Comparison of ENCODE assay signal across 9 cellular contexts in the genomic region with DNA sequence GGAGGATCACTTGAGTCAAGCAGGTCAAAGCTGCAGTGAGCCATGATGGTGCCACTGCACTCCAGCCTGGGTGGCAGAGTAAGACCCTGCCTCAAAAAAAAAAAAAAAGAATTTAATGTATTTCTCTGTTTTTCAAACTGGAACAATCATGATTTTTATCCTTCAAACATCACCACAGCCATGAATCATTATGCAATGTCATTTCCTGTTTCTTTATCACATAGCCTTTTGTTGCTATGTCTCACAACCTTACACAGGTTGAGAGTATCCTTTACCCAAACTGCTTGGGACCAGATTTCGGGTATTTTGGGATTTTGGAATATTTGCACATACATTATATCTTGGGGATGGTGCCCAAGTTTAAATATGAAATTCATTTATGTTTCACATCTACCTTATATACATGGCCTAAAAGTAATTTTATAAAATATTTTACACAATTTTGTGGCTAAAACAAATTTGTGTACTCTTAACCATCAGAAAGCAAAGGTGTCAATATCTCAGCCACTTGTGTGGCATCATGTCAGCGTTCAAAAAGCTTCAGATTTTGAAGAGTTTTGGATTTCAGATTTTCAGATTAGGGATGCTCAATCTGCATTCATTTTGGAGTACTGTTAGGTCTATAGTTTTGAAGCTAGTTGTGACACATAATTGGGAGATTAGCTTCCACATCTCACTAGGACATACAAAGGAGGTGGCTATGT. TPM values are rescaled to one million over a fixed set of nuclear protein-coding genes. Genes with fewer than 3 reads are reported as not detected.
DNase-seq lines count a peak whose midpoint lies in the region; ATAC-seq and TF ChIP-seq lines count a peak whose summit lies in the region.
"Had no signal": no experiment of that assay in that cellular context is flagged by ENCODE, and none has a peak within 500 bp of the region (broad histone marks: within the 10 kb centered on the region; RNA-seq: fewer than 3 reads in every experiment).

No MANE protein-coding gene starts in this region.

- no peak overlapping the region for H4K5ac ChIP-seq in IMR-90 (ENCODE audit: low read depth, low read length)

- no peak overlapping the region for H2BK120ac ChIP-seq in IMR-90 (ENCODE audit: low read depth, low read length)

- no peak overlapping the region for H2BK20ac ChIP-seq in IMR-90 (ENCODE audit: low read depth, low read length)

- H3K4ac ChIP-seq in IMR-90 (ENCODE audit: low read depth, low read length): no peak overlapping the region

- dilution Hi-C loops in IMR-90 (cut with HindIII; ENCODE audit: low sequenced_read_pairs, unreplicated experiment): no loop called here

- H3K9me3 ChIP-seq in IMR-90 (ENCODE audit: control insufficient read depth, insufficient read depth, low read length) (no peaks in the 10 kb centered on the region), mucosa of descending colon (no peaks in the 10 kb centered on the region)
- H3K9me3 ChIP-seq: esophagus muscularis mucosa had no signal

- H3K36me3 Mint-ChIP-seq in activated CD8-positive, alpha-beta T cell treated with anti-CD3 and anti-CD28 coated beads for 36 hours (ENCODE audit: low read depth): peaks cover 17% of the 10 kb centered on the region
- H3K36me3 Mint-ChIP-seq in WTC11: no peaks in the 10 kb centered on the region

- H4K8ac ChIP-seq in IMR-90 (ENCODE audit: low read depth in 2 of 2, low read length in 2 of 2): 0 out of 4 replicates have a peak overlapping the region, but pooled peaks of 1 of the 2 experiments have one; percentile 37

- no peak overlapping the region for H2AFZ ChIP-seq in IMR-90 (replicated peaks; ENCODE audit: low read length, poor library complexity)

- POLR2A ChIA-PET in IMR-90 (lab: Charles Lee; ENCODE audit: unreplicated experiment): no interaction called here
- POLR2A ChIA-PET in activated CD8-positive, alpha-beta T cell treated with anti-CD3 and anti-CD28 coated beads for 36 hours (lab: Charles Lee): interaction anchor here (0.9 to 2.0 kb wide), 3 partner anchors 8 to 111 kb away, joined by 4 to 7 read pairs (median 6); partner anchors contain the start of gene NT5C3A
- POLR2A ChIA-PET in WTC11 (lab: Charles Lee): no interaction called here

- CTCF ChIA-PET in IMR-90 (lab: Yijun Ruan, JAX) (interaction anchor here (1.2 to 1.3 kb wide), 2 partner anchors 54 to 208 kb away, joined by 4 to 5 read pairs; no protein-coding TSS in a partner anchor), WTC11 (lab: Charles Lee) (interaction anchor here (1.4 kb wide), 1 partner anchor 55 kb away, joined by 3 read pairs; the partner anchor contains the start of gene RP9)
- CTCF ChIA-PET in activated CD8-positive, alpha-beta T cell treated with anti-CD3 and anti-CD28 coated beads for 36 hours (lab: Charles Lee): interaction anchor here (0.9 to 3.1 kb wide), 8 partner anchors 7 to 254 kb away, joined by 3 to 20 read pairs (median 3); partner anchors contain the start of genes NT5C3A and RP9

- H4K91ac ChIP-seq in IMR-90 (ENCODE audit: insufficient read depth, low read depth, low read length): peak overlapping the region; percentile 9; the same call in 1 of the 2 replicates

- H3K27ac Mint-ChIP-seq in activated CD8-positive, alpha-beta T cell treated with anti-CD3 and anti-CD28 coated beads for 36 hours: peak overlapping the region; percentile 77
- H3K27ac Mint-ChIP-seq in WTC11: no peak overlapping the region

- H2BK5ac ChIP-seq in IMR-90 (ENCODE audit: low read depth, low read length, poor library complexity, severe bottlenecking): peak overlapping the region; percentile 48

- H3K36me3 ChIP-seq in IMR-90 (ENCODE audit: control insufficient read depth, insufficient read depth, low read length) (no peaks in the 10 kb centered on the region), mucosa of descending colon (ENCODE audit: low read depth) (no peaks in the 10 kb centered on the region)
- H3K36me3 ChIP-seq: esophagus muscularis mucosa had no signal

- H3K9me3 Mint-ChIP-seq in activated CD8-positive, alpha-beta T cell treated with anti-CD3 and anti-CD28 coated beads for 36 hours: no peaks in the 10 kb centered on the region
- H3K9me3 Mint-ChIP-seq in WTC11: no peaks in the 10 kb centered on the region

- no peak overlapping the region for H3K9ac ChIP-seq in IMR-90 (ENCODE audit: low read depth, low read length)

- no peak for TF ChIP-seq POLR2A in IMR-90 (IDR thresholded peaks at IDR 0.05; ENCODE audit: low read depth, low read length)

- intact Hi-C loops in IMR-90 (cut with micrococcal nuclease): loop anchor here (5.0 kb wide), 1 partner anchor 112 kb away; no protein-coding TSS in a partner anchor
- intact Hi-C loops in activated CD8-positive, alpha-beta T cell treated with anti-CD3 and anti-CD28 coated beads for 36 hours (cut with micrococcal nuclease): no loop called here
- intact Hi-C loops in mucosa of descending colon (cut with DNase I, micrococcal nuclease): no loop called here

- TF ChIP-seq RAD21 in IMR-90 (IDR thresholded peaks at IDR 0.05; ENCODE audit: low read length): no peak

- H3K4me1 ChIP-seq in IMR-90 (ENCODE audit: control insufficient read depth, insufficient read depth, low read length) (peaks cover 4% of the 10 kb centered on the region; the same call in 1 of the 2 replicates), mucosa of descending colon (ENCODE audit: low read depth) (peaks cover 18% of the 10 kb centered on the region)

- H3K79me1 ChIP-seq in IMR-90 (ENCODE audit: low read depth in 1 of 2, low read length in 2 of 2): peaks cover 15 to 56% of the 10 kb centered on the region in 2 experiments; a peak in 3 of 4 replicates

- no peak overlapping the region for H3K56ac ChIP-seq in IMR-90 (ENCODE audit: extremely low read depth, insufficient read depth, low read length)

- no peak overlapping the region for H3K14ac ChIP-seq in IMR-90 (replicated peaks; ENCODE audit: low read depth, low read length)

- no peaks in the 10 kb centered on the region for H3K27me3 Mint-ChIP-seq in activated CD8-positive, alpha-beta T cell treated with anti-CD3 and anti-CD28 coated beads for 36 hours
- no peaks in the 10 kb centered on the region for H3K27me3 Mint-ChIP-seq in WTC11 (ENCODE audit: low read depth)

- no peak overlapping the region for H3K27ac ChIP-seq in IMR-90 (ENCODE audit: insufficient read depth, low read length)
- H3K27ac ChIP-seq: esophagus muscularis mucosa had no signal

- H3K23ac ChIP-seq in IMR-90 (ENCODE audit: low read depth, low read length): no peak overlapping the region

- no peak overlapping the region for H2AK5ac ChIP-seq in IMR-90 (ENCODE audit: low read depth, low read length)

- no peak for TF ChIP-seq CTCF in IMR-90 (conservative IDR thresholded peaks at IDR 0.05; ENCODE audit: low read depth, low read length)
- no peak for TF ChIP-seq CTCF in activated CD8-positive, alpha-beta T cell treated with anti-CD3 and anti-CD28 coated beads for 36 hours (IDR thresholded peaks at IDR 0.05)
- TF ChIP-seq CTCF in mucosa of descending colon (IDR thresholded peaks at IDR 0.05): no peak
- TF ChIP-seq CTCF in WTC11 (IDR thresholded peaks at IDR 0.05): no peak

- no peak overlapping the region for H2BK15ac ChIP-seq in IMR-90 (ENCODE audit: low read depth, low read length)

- WGBS in IMR-90 (ENCODE audit: extremely low coverage in 2 of 2, insufficient read length in 1 of 2), 2 experiments: no CpG with 5 or more reads among the region's 2 CpGs

- H3K4me3 Mint-ChIP-seq in activated CD8-positive, alpha-beta T cell treated with anti-CD3 and anti-CD28 coated beads for 36 hours: no peak overlapping the region
- no peak overlapping the region for H3K4me3 Mint-ChIP-seq in WTC11

- no peak overlapping the region; the same call in 1 of the 2 replicates for H3K18ac ChIP-seq in IMR-90 (ENCODE audit: low read depth, low read length)

- no TSS peak for BruUV-seq in IMR-90 (replicated peaks; lab: Mats Ljungman, UMichigan)

- no peak overlapping the region for H3K4me3 ChIP-seq in IMR-90 (ENCODE audit: insufficient read depth, low read depth, low read length)
- no peak overlapping the region for H3K4me3 ChIP-seq in mucosa of descending colon
- H3K4me3 ChIP-seq: esophagus muscularis mucosa had no signal

- peaks cover 56% of the 10 kb centered on the region for H3K4me1 Mint-ChIP-seq in activated CD8-positive, alpha-beta T cell treated with anti-CD3 and anti-CD28 coated beads for 36 hours (ENCODE audit: low read depth)
- 0 out of 2 replicates have a peak, but pooled peaks cover 4% of the 10 kb centered on the region for H3K4me1 Mint-ChIP-seq in WTC11

- no peak overlapping the region for H2AK9ac ChIP-seq in IMR-90 (replicated peaks; ENCODE audit: low read depth, low read length, poor library complexity)

- no peak overlapping the region for H3K4me2 ChIP-seq in IMR-90 (ENCODE audit: low read depth, low read length)

- H3K9me1 ChIP-seq in IMR-90 (ENCODE audit: insufficient read depth, low read length): no peaks in the 10 kb centered on the region

- H4K20me1 ChIP-seq in IMR-90 (ENCODE audit: insufficient read depth, low read length): peaks cover 6% of the 10 kb centered on the region; the same call in 1 of the 2 replicates

- peak; percentile 58 for DNase-seq in GF-D8 (lab: John Stamatoyannopoulos, UW)
- DNase-seq in IMR-90: peak; percentile 39
- no peak for DNase-seq in activated CD8-positive, alpha-beta T cell treated with anti-CD3 and anti-CD28 coated beads for 36 hours
- no peak for DNase-seq in mucosa of descending colon
- no peak for DNase-seq in HuH-7.5 (ENCODE audit: low spot score)
- DNase-seq in HuH-7 (ENCODE audit: low spot score): no peak
- DNase-seq in NCI-H2107 treated with DMSO at 0.1 percent for 48 hours (lab: John Stamatoyannopoulos, UW; ENCODE audit: unreplicated experiment): no peak
- DNase-seq in WTC11 (ENCODE audit: low spot score): no peak

- no peaks in the 10 kb centered on the region for H3K27me3 ChIP-seq in IMR-90 (ENCODE audit: control insufficient read depth, insufficient read depth, low read length)
- H3K27me3 ChIP-seq: esophagus muscularis mucosa had no signal

- in situ Hi-C loops in IMR-90 (cut with MboI; ENCODE audit: low sequenced_read_pairs): no loop called here

- 0 out of 2 replicates have a peak, but pooled peaks have one; percentile 22 for ATAC-seq in IMR-90 (ENCODE audit: low read depth)
- peak; percentile 80 for ATAC-seq in activated CD8-positive, alpha-beta T cell treated with anti-CD3 and anti-CD28 coated beads for 36 hours
- peak; percentile 58 for ATAC-seq in mucosa of descending colon
- no peak for ATAC-seq in WTC11

RNA-seq across cellular contexts. Expression of gene NT5C3A, which starts 8.2 kb away (rescaled TPM):
- 12.2 and 22.2 TPM in 2 replicates for total RNA-seq in IMR-90 (2012; rRNA removed)
- polyA plus RNA-seq in IMR-90 (2012; rRNA removed): 8.9 and 11.3 TPM in 2 replicates
- 1.8 and 2.3 TPM in 2 replicates for polyA plus RNA-seq in IMR-90 (2012; cell fraction: cytosol; rRNA removed)
- polyA plus RNA-seq in IMR-90 (2012; cell fraction: nucleus; rRNA removed; ENCODE audit: low replicate concordance): 1.1 and 5.8 TPM in 2 replicates
- 10 to 100 TPM; 34.2 to 37.7 TPM for total RNA-seq in activated CD8-positive, alpha-beta T cell treated with anti-CD3 and anti-CD28 coated beads for 36 hours
- total RNA-seq in mucosa of descending colon: 100 to 1,000 TPM in 1 of 3 donors, 10 to 100 TPM in 2; 62.1 to 107 (median 93.8) TPM
- 15.0 to 18.6 TPM (median 15.9 TPM) in 3 replicates for total RNA-seq in WTC11 (2021)

RNA-seq across cellular contexts. Expression of gene RP9, which starts 54.8 kb away (rescaled TPM):
- total RNA-seq in IMR-90 (2012; rRNA removed): 9.5 and 14.7 TPM in 2 replicates
- 18.1 and 18.3 TPM in 2 replicates for polyA plus RNA-seq in IMR-90 (2012; rRNA removed)
- polyA plus RNA-seq in IMR-90 (2012; cell fraction: cytosol; rRNA removed): 5.6 and 7.2 TPM in 2 replicates
- 7.2 and 14.9 TPM in 2 replicates for polyA plus RNA-seq in IMR-90 (2012; cell fraction: nucleus; rRNA removed; ENCODE audit: low replicate concordance)
- total RNA-seq in activated CD8-positive, alpha-beta T cell treated with anti-CD3 and anti-CD28 coated beads for 36 hours: 10 to 100 TPM; 14.2 to 15.4 TPM
- total RNA-seq in mucosa of descending colon: 10 to 100 TPM; 10.8 to 12.2 (median 11.5) TPM
- total RNA-seq in WTC11 (2021): 10.7 to 10.9 TPM (median 10.8 TPM) in 3 replicates

Comparison
In these comparisons a context has a peak if more than half of its experiments do, and no peak if none do; other contexts are left out.
1. DNase-seq: peak in GF-D8 (single experiment) and IMR-90 (single experiment); none in activated CD8-positive, alpha-beta T cell treated with anti-CD3 and anti-CD28 coated beads for 36 hours (single experiment), mucosa of descending colon (0 of 3), HuH-7.5 (single experiment), HuH-7 (single experiment), NCI-H2107 treated with DMSO at 0.1 percent for 48 hours (single experiment) and WTC11 (single experiment).